14 cellular contexts compared by ENCODE assay signal in the genomic region with DNA sequence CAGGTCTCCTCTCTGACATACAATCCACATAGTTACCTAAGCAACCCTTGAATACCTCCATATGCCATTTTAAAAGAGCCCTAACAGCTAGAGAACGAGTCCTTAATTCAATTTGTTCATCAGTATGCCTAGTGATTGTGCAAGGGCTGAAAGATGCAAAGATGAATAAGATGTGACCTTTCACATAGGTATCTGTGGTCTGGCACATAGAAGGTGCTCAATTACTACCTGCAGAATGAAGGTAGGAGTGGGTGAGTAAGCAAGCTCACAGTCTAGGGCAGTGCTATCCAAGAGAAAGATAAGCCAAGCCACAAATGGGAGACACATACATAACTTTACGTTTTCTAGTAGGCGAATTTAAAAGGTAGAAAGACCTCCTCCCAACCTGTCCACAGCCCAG.
DNase-seq lines count a peak whose midpoint lies in the region; ATAC-seq and TF ChIP-seq lines count a peak whose summit lies in the region.
"Had no signal": no experiment of that assay in that cellular context is flagged by ENCODE, and none has a peak within 500 bp of the region (broad histone marks: within the 10 kb centered on the region; RNA-seq: fewer than 3 reads in every experiment).

No MANE protein-coding gene starts in this region.

- H3K27ac Mint-ChIP-seq in activated naive CD4-positive, alpha-beta T cell treated with anti-CD3 and anti-CD28 coated beads, Interleukin-2, amount 50 U/mL, for 72 hours = no peak overlapping the region
- H3K27ac Mint-ChIP-seq: CD4-positive, CD25-positive, alpha-beta regulatory T cell had no signal

- no peak for TF ChIP-seq CTCF in RWPE1 (conservative IDR thresholded peaks at IDR 0.05; ENCODE audit: low read depth)
- no peak for TF ChIP-seq CTCF in epithelial cell of esophagus (IDR thresholded peaks at IDR 0.05; ENCODE audit: insufficient read depth, low read depth, low read length, missing control alignments)

- POLR2A ChIA-PET in RWPE1 (lab: Yijun Ruan, JAX; ENCODE audit: low non-redundant PET) = interaction anchor here (0.5 kb wide), 1 partner anchor 45 kb away, joined by 3 read pairs; no protein-coding TSS in a partner anchor

- CTCF ChIA-PET in RWPE1 (lab: Yijun Ruan, JAX) = no interaction called here

- H3K36me3 Mint-ChIP-seq in activated naive CD4-positive, alpha-beta T cell treated with anti-CD3 and anti-CD28 coated beads, Interleukin-2, amount 50 U/mL, for 72 hours = no peaks in the 10 kb centered on the region
- H3K36me3 Mint-ChIP-seq: CD4-positive, CD25-positive, alpha-beta regulatory T cell had no signal

- DNase-seq in activated naive CD4-positive, alpha-beta T cell treated with anti-CD3 and anti-CD28 coated beads, Interleukin-2, amount 50 U/mL, for 72 hours (ENCODE audit: low spot score in 2 of 2) = no peak
- no peak for DNase-seq in activated naive CD4-positive, alpha-beta T cell (lab: John Stamatoyannopoulos, UW)
- peak; percentile 13 for DNase-seq in RWPE1 (ENCODE audit: low spot score)
- DNase-seq in epithelial cell of esophagus (ENCODE audit: low read depth) = peak; percentile 81
- no peak for DNase-seq in stimulated activated naive CD8-positive, alpha-beta T cell treated with anti-CD3 and anti-CD28 coated beads, Interleukin-15, Interleukin-2, amounts not matched to agents 100 U/mL and 50 U/mL, for 24 hours
- DNase-seq in kidney tubule cell (ENCODE audit: low spot score) = no peak
- no peak for DNase-seq in kidney glomerular epithelial cell (lab: John Stamatoyannopoulos, UW)
- DNase-seq in NCI-H2029 (lab: John Stamatoyannopoulos, UW) = no peak
- DNase-seq: ACHN; Calu3; CD4-positive, CD25-positive, alpha-beta regulatory T cell; DMS 273 treated with DMSO at 0.1 percent for 48 hours; GM23248 had no signal

- no peak overlapping the region for H3K27ac ChIP-seq in RWPE1
- H3K27ac ChIP-seq: BLaER1 treated with 17β-estradiol and CSF1 and Interleukin-3, amounts not matched to agents 10 nM and 100 nM; GM23248 had no signal

- no peaks in the 10 kb centered on the region for H3K9me3 Mint-ChIP-seq in activated naive CD4-positive, alpha-beta T cell treated with anti-CD3 and anti-CD28 coated beads, Interleukin-2, amount 50 U/mL, for 72 hours

- no peak overlapping the region for H3K4me3 ChIP-seq in epithelial cell of esophagus (ENCODE audit: low read length)
- H3K4me3 ChIP-seq: BLaER1 treated with 17β-estradiol and CSF1 and Interleukin-3, amounts not matched to agents 10 nM and 100 nM; GM23248 had no signal

- peak; percentile 31 to 58 for ATAC-seq in activated naive CD4-positive, alpha-beta T cell treated with anti-CD3 and anti-CD28 coated beads, Interleukin-2, amount 50 U/mL, for 72 hours
- peak; percentile 61 for ATAC-seq in stimulated activated naive CD8-positive, alpha-beta T cell treated with anti-CD3 and anti-CD28 coated beads, Interleukin-15, Interleukin-2, amounts not matched to agents 100 U/mL and 50 U/mL, for 24 hours

Comparison
In these comparisons a context has a peak if more than half of its experiments do, and no peak if none do; other contexts are left out.
1. DNase-seq: peak in RWPE1 (single experiment) and epithelial cell of esophagus (single experiment); none in activated naive CD4-positive, alpha-beta T cell treated with anti-CD3 and anti-CD28 coated beads, Interleukin-2, amount 50 U/mL, for 72 hours (0 of 2), activated naive CD4-positive, alpha-beta T cell (0 of 4), stimulated activated naive CD8-positive, alpha-beta T cell treated with anti-CD3 and anti-CD28 coated beads, Interleukin-15, Interleukin-2, amounts not matched to agents 100 U/mL and 50 U/mL, for 24 hours (single experiment), kidney tubule cell (single experiment), kidney glomerular epithelial cell (single experiment) and NCI-H2029 (single experiment).